In the genomic region with DNA sequence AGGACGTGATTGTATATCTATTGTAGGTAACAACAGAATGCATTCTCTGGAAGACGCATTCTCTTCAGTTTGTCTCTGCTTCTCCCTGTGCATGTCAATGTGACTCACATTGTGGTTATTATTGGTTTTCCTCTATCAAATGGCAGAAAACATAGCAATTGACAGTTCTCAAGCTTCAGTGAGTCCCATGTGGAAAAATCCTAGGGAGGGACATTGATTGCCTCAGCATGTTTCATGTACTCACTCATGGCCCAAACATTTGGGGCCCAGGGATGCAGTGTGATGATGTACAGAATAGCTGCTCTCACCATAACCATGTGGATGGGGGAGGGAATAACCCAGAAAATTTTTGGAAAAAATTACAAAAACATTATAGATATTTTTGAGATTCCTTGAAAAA, we compare ENCODE assay signal across 15 cellular contexts. TPM values are rescaled to one million over a fixed set of nuclear protein-coding genes. Genes with fewer than 3 reads are reported as not detected.
A peak's percentile ranks its signal among the peaks of the same experiment; 100 is the strongest.
DNase-seq lines count a peak whose midpoint lies in the region; ATAC-seq, FAIRE-seq and TF ChIP-seq lines count a peak whose summit lies in the region.
"Had no signal": no experiment of that assay in that cellular context is flagged by ENCODE, and none has a peak within 500 bp of the region (broad histone marks: within the 10 kb centered on the region; RNA-seq: fewer than 3 reads in every experiment).

No MANE protein-coding gene starts in this region.

- H4K91ac ChIP-seq in H1 (replicated peaks; ENCODE audit: insufficient read length, low read length), result no peak overlapping the region

- no peak overlapping the region for H4K5ac ChIP-seq in H1 (ENCODE audit: insufficient read length, low read depth, low read length)

- 0 out of 2 replicates have a peak overlapping the region, but pooled peaks have one; percentile 37 for H2AFZ ChIP-seq in H1 (ENCODE audit: low read length)

- H3K18ac ChIP-seq in H1 (ENCODE audit: extremely low read depth, low read length), result no peak overlapping the region

- TF ChIP-seq CTCF in H1 (IDR thresholded peaks at IDR 0.05; ENCODE audit: control extremely low read depth in 1 of 3, insufficient read depth in 1 of 3, low read depth in 1 of 3, low read length in 3 of 3), result no peak
- no peak for TF ChIP-seq CTCF in foreskin keratinocyte (conservative IDR thresholded peaks at IDR 0.05)
- TF ChIP-seq CTCF in spleen (IDR thresholded peaks at IDR 0.05 in 8 of 11, conservative IDR thresholded peaks at IDR 0.05 in 3 of 11), result no peak
- no peak for TF ChIP-seq CTCF in dorsolateral prefrontal cortex (IDR thresholded peaks at IDR 0.05 in 54 of 56, conservative IDR thresholded peaks at IDR 0.05 in 2 of 56; ENCODE audit: low read depth in 1 of 56, partially characterized antibody in 56 of 56)

- H3K4me2 ChIP-seq in H1 (ENCODE audit: insufficient read depth in 1 of 2, low read depth in 2 of 2, low read length in 2 of 2), result no peak overlapping the region

- no peak overlapping the region for H2BK15ac ChIP-seq in H1 (ENCODE audit: low read length)

- intact Hi-C loops in spleen (cut with DNase I; ENCODE audit: low total_unique reads) (no loop called here), dorsolateral prefrontal cortex (cut with DNase I) (loop anchor here in 1 of 2 donors (10.0 kb wide), 1 partner anchor 869 kb away; no protein-coding TSS in a partner anchor)

- no peak overlapping the region for H2BK5ac ChIP-seq in H1 (ENCODE audit: low read depth, low read length)

- no peak overlapping the region for H3K56ac ChIP-seq in H1 (replicated peaks; ENCODE audit: insufficient read length, low read depth, low read length)

- H3K23me2 ChIP-seq in H1 (ENCODE audit: low read depth, low read length), result no peaks in the 10 kb centered on the region

- DNase-seq in HS-5 (ENCODE audit: low read depth) (peak; percentile 54), H1 (ENCODE audit: low read depth in 1 of 2, low spot score in 2 of 2) (no peak), foreskin keratinocyte (peak; percentile 33 to 84), SKM-1 treated with dmso at 0.1 percent for 144 hours (lab: John Stamatoyannopoulos, UW; ENCODE audit: unreplicated experiment) (no peak), spleen (no peak), dorsolateral prefrontal cortex (no peak), GDM1 (lab: John Stamatoyannopoulos, UW) (no peak)
- DNase-seq: C1 segment of cervical spinal cord; Calu3; CD4-positive, alpha-beta T cell; DMS 273 treated with DMSO at 0.1 percent for 48 hours; HCEC 1CT; HFFc6; IMR-90 had no signal

- H2BK120ac ChIP-seq in H1 (replicated peaks; ENCODE audit: low read depth, low read length), result no peak overlapping the region

- no peak overlapping the region for H3K4ac ChIP-seq in H1 (replicated peaks; ENCODE audit: insufficient read length, low read depth, low read length)

- TF ChIP-seq RAD21 in H1 (IDR thresholded peaks at IDR 0.05 in 1 of 2, conservative IDR thresholded peaks at IDR 0.05 in 1 of 2; ENCODE audit: low read depth in 2 of 2, low read length in 2 of 2), result no peak

- H3K23ac ChIP-seq in H1 (ENCODE audit: insufficient read length), result no peak overlapping the region

- H4K8ac ChIP-seq in H1 (ENCODE audit: extremely low read depth, insufficient read depth, low read length), result no peak overlapping the region

- no peaks in the 10 kb centered on the region for H4K20me1 ChIP-seq in H1 (replicated peaks in 1 of 2; ENCODE audit: control insufficient read depth in 1 of 2, insufficient read depth in 2 of 2, low read length in 2 of 2)

- H2AK5ac ChIP-seq in H1 (ENCODE audit: low read depth, low read length), result no peak overlapping the region

- H3K79me1 ChIP-seq in H1 (ENCODE audit: low read depth, low read length), result no peaks in the 10 kb centered on the region

- H3K27me3 ChIP-seq in H1 (replicated peaks in 1 of 4; ENCODE audit: control insufficient read depth in 3 of 4, extremely low read depth in 1 of 4, insufficient read depth in 3 of 4, low read length in 3 of 4) (no peaks in the 10 kb centered on the region; a peak in 1 of 7 replicates), foreskin keratinocyte (peaks cover 10% of the 10 kb centered on the region), spleen (replicated peaks in 1 of 7) (peaks cover 0 to 12% (median 0%) of the 10 kb centered on the region in 7 donors), dorsolateral prefrontal cortex (peaks cover 0 to 13% (median 0%) of the 10 kb centered on the region in 45 donors)

- no peaks in the 10 kb centered on the region for H3K4me1 ChIP-seq in H1 (replicated peaks in 1 of 4; ENCODE audit: control insufficient read depth in 3 of 4, insufficient read depth in 4 of 4, low read length in 3 of 4)
- no peaks in the 10 kb centered on the region for H3K4me1 ChIP-seq in foreskin keratinocyte
- H3K4me1 ChIP-seq in spleen, result no peaks in the 10 kb centered on the region

- H3K79me2 ChIP-seq in H1 (ENCODE audit: control insufficient read depth in 1 of 2, insufficient read depth in 2 of 2, low read length in 2 of 2), result no peaks in the 10 kb centered on the region

- H3K36me3 ChIP-seq in H1 (ENCODE audit: control insufficient read depth in 2 of 4, insufficient read depth in 4 of 4, low read length in 3 of 4) (no peaks in the 10 kb centered on the region), spleen (no peaks in the 10 kb centered on the region)

- POLR2A ChIA-PET in H1 (lab: Charles Lee; ENCODE audit: partially characterized antibody), result no interaction called here

- H2BK12ac ChIP-seq in H1 (ENCODE audit: low read depth, low read length), result no peak overlapping the region

- WGBS in H1 (ENCODE audit: extremely low coverage in 1 of 2, insufficient coverage in 1 of 2, insufficient read length in 1 of 2, insufficient replicate concordance in 2 of 2, low coverage in 1 of 2, low lambda C conversion rate in 2 of 2, missing lambda C conversion rate in 1 of 2), 2 experiments, result 89% methylated on average over 2 of the region's 2 CpGs; no CpG with 5 or more reads in 1 of the 2 experiments
- 76 to 87% (median 85%) methylated on average over 2 of the region's 2 CpGs for WGBS in spleen, 5 donors

- H3K9me3 ChIP-seq in H1 (ENCODE audit: insufficient read depth in 2 of 2, low read depth in 1 of 2, low read length in 1 of 2) (peaks cover 0 to 3% of the 10 kb centered on the region in 2 experiments; a peak in 1 of 4 replicates), spleen (peaks cover 0 to 8% (median 2%) of the 10 kb centered on the region in 8 donors)

- H3K4me3 ChIP-seq in H1 (ENCODE audit: extremely low read depth in 1 of 4, insufficient read depth in 2 of 4, low read depth in 3 of 4, low read length in 4 of 4) (no peak overlapping the region), spleen (no peak overlapping the region), dorsolateral prefrontal cortex (no peak overlapping the region)
- H3K4me3 ChIP-seq: GM12878 had no signal

- CTCF ChIA-PET in H1 (lab: Charles Lee; ENCODE audit: partially characterized antibody), result interaction anchor here (0.6 to 5.4 kb wide), 9 partner anchors 9 to 965 kb away, joined by 3 to 34 read pairs (median 3); no protein-coding TSS in a partner anchor

- no peak for FAIRE-seq in H1 (lab: Jason Lieb, UNC)
- FAIRE-seq: GM12878 had no signal

- TF ChIP-seq EP300 in H1 (IDR thresholded peaks at IDR 0.05; ENCODE audit: borderline replicate concordance in 1 of 2, low read depth in 2 of 2, low read length in 2 of 2), result no peak

- TF ChIP-seq POLR2A in H1 (IDR thresholded peaks at IDR 0.05; ENCODE audit: control extremely low read depth in 1 of 2, low read depth in 2 of 2, low read length in 2 of 2), result no peak
- TF ChIP-seq POLR2A in spleen (IDR thresholded peaks at IDR 0.05), result no peak

- no peak overlapping the region for H3K9ac ChIP-seq in H1 (replicated peaks in 1 of 4; ENCODE audit: extremely low read depth in 1 of 4, low read depth in 3 of 4, low read length in 3 of 4)

- peak; percentile 55 for ATAC-seq in foreskin keratinocyte
- ATAC-seq: GM12878 had no signal

- H2BK20ac ChIP-seq in H1 (ENCODE audit: low read length), result no peak overlapping the region

- H3K27ac ChIP-seq in H1 (ENCODE audit: low read depth, low read length) (no peak overlapping the region), foreskin keratinocyte (no peak overlapping the region), spleen (no peak overlapping the region), dorsolateral prefrontal cortex (no peak overlapping the region)

- H3K14ac ChIP-seq in H1 (ENCODE audit: insufficient read length), result no peak overlapping the region

TF ChIP-seq in H1, 55 proteins besides CTCF, POLR2A, EP300 and RAD21:
- TF ChIP-seq ASH2L (IDR thresholded peaks at IDR 0.05; ENCODE audit: low read length), result no peak

RNA-seq across cellular contexts. Expression of a gene that starts 9.3 kb away (rescaled TPM):
- total RNA-seq in H1 (2021; fragmentation: NEBNext Ultra II Directional; extraction: Animal tissue kit (Norgen Biotek cat#: 25700)), result 29.6 and 32.6 TPM in 2 replicates
- polyA plus RNA-seq in H1 (2011; rRNA removed) (6.8 and 14.3 TPM in 2 replicates), foreskin keratinocyte (9.1 and 10.3 TPM in 2 replicates), spleen (10 to 100 TPM; 15.6 to 18.4 (median 17.6) TPM)
- 15.7 TPM for polyA plus RNA-seq in H1 (2011; cell fraction: cytosol; rRNA removed)
- 3.0 TPM for polyA plus RNA-seq in H1 (2011; cell fraction: nucleus; rRNA removed)
- polyA plus RNA-seq in H1 (2012, experiment 1 of 2), result 16.5 to 37.4 TPM (median 21.5 TPM) in 4 replicates
- polyA plus RNA-seq in H1 (2012, experiment 2 of 2), result 2.2 TPM
- 25.0 TPM for polyA plus RNA-seq in H1 (2013, experiment 1 of 2)
- 22.3 TPM for polyA plus RNA-seq in H1 (2013, experiment 2 of 2)
- 12.4 and 20.8 TPM in 2 replicates for polyA minus RNA-seq in H1 (2011; rRNA and poly(A)+ RNA removed)
- 7.4 TPM for polyA minus RNA-seq in H1 (2011; cell fraction: cytosol; rRNA and poly(A)+ RNA removed)
- 21.8 TPM for polyA minus RNA-seq in H1 (2011; cell fraction: nucleus; rRNA and poly(A)+ RNA removed)
- total RNA-seq in foreskin keratinocyte (14.0 and 15.6 TPM in 2 replicates), spleen (10 to 100 TPM; 28.4 to 40.3 (median 33.7) TPM), dorsolateral prefrontal cortex (10 to 100 TPM; 22.2 to 62.4 (median 37.3) TPM)

Comparison
In these comparisons a context has a peak if more than half of its experiments do, and no peak if none do; other contexts are left out.
1. DNase-seq: peak in HS-5 (single experiment) and foreskin keratinocyte (2 of 2); none in H1 (0 of 2), SKM-1 treated with dmso at 0.1 percent for 144 hours (single experiment), spleen (single experiment), dorsolateral prefrontal cortex (0 of 10) and GDM1 (single experiment).